Comparison of ENCODE assay signal across 9 cellular contexts in genomic region chr20:3781153-3781910, GRCh38. TPM values are rescaled to one million over a fixed set of nuclear protein-coding genes. Genes with fewer than 3 reads are reported as not detected.
DNase-seq lines count a peak whose midpoint lies in the region; ATAC-seq and TF ChIP-seq lines count a peak whose summit lies in the region.
"Had no signal": no experiment of that assay in that cellular context is flagged by ENCODE, and none has a peak within 500 bp of the region (broad histone marks: within the 10 kb centered on the region; RNA-seq: fewer than 3 reads in every experiment).

Gene SPEF1, minus strand, starts transcription at chr20:3781448. Its CDS starts 161 bp downstream, at chr20:3781287.

- H3K27me3 ChIP-seq in OCI-LY1 (ENCODE audit: insufficient read depth, low read length) = peaks cover 7% of the 10 kb centered on the region

- intact Hi-C loops in Calu3 (cut with micrococcal nuclease; ENCODE audit: unreplicated experiment) = no loop called here

- peak within 1 kb of the TSS; percentile 66 for H3K4me2 ChIP-seq in OCI-LY1 (ENCODE audit: low read length)

- no peaks in the 10 kb centered on the region for H3K9me3 ChIP-seq in OCI-LY1 (ENCODE audit: low read length)

- H3K9ac ChIP-seq in OCI-LY1 (ENCODE audit: low read length) = no peak within 1 kb of the TSS; the same call in 1 of the 2 replicates

- TF ChIP-seq CTCF in Calu3 (IDR thresholded peaks at IDR 0.05; ENCODE audit: unreplicated experiment) (peak; percentile 22), OCI-LY1 (IDR thresholded peaks at IDR 0.05; ENCODE audit: low read length) (peak; percentile 42; the same call in 1 of the 2 replicates)

- DNase-seq in Calu3 (peak; percentile 73), glomerular visceral epithelial cell (ENCODE audit: extremely low spot score) (peak; percentile 94), nucleus accumbens (lab: John Stamatoyannopoulos, UW) (peak in 53 of 56 donors; percentile 18 to 90 (median 69)), activated gamma-delta T cell (lab: John Stamatoyannopoulos, UW) (no peak)
- peak; percentile 36 for DNase-seq in activated naive CD8-positive, alpha-beta T cell treated with anti-CD3 and anti-CD28 coated beads, Interleukin-2, amount 50 U/mL, for 24 hours

- H3K4me1 Mint-ChIP-seq in Calu3 (ENCODE audit: low read depth, unreplicated experiment) = peaks cover 20% of the 10 kb centered on the region
- peaks cover 45% of the 10 kb centered on the region for H3K4me1 Mint-ChIP-seq in activated naive CD8-positive, alpha-beta T cell treated with anti-CD3 and anti-CD28 coated beads, Interleukin-2, amount 50 U/mL, for 24 hours

- TF ChIP-seq RAD21 in Ishikawa (IDR thresholded peaks at IDR 0.05; ENCODE audit: low read depth) = peak; percentile 47

- peak within 1 kb of the TSS; percentile 51 for H3K4me3 ChIP-seq in OCI-LY1 (ENCODE audit: low read depth, low read length, poor library complexity, severe bottlenecking)

- CTCF ChIA-PET in Calu3 (lab: Charles Lee) = interaction anchor here (0.7 to 1.2 kb wide), 3 partner anchors 13 to 39 kb away, joined by 3 to 5 read pairs (median 5); partner anchors contain the start of genes ADISSP and AP5S1

- H3K9me3 Mint-ChIP-seq in Calu3 (ENCODE audit: low read depth, unreplicated experiment) = no peaks in the 10 kb centered on the region
- no peaks in the 10 kb centered on the region for H3K9me3 Mint-ChIP-seq in activated naive CD8-positive, alpha-beta T cell treated with anti-CD3 and anti-CD28 coated beads, Interleukin-2, amount 50 U/mL, for 24 hours

- peaks cover 56% of the 10 kb centered on the region for H3K4me1 ChIP-seq in OCI-LY1 (ENCODE audit: insufficient read depth, low read length, severe bottlenecking)

- peak; percentile 63 for ATAC-seq in GM19438 (IDR thresholded peaks at IDR 0.05; ENCODE audit: low read depth, unreplicated experiment)
- ATAC-seq in activated naive CD8-positive, alpha-beta T cell treated with anti-CD3 and anti-CD28 coated beads, Interleukin-2, amount 50 U/mL, for 24 hours = peak; percentile 57

- H3K27ac ChIP-seq in OCI-LY1 (ENCODE audit: low read depth, low read length, poor library complexity, severe bottlenecking) = no peak within 1 kb of the TSS

- H3K36me3 Mint-ChIP-seq in Calu3 (ENCODE audit: insufficient read depth, unreplicated experiment) = peaks cover 50% of the 10 kb centered on the region
- H3K36me3 Mint-ChIP-seq in activated naive CD8-positive, alpha-beta T cell treated with anti-CD3 and anti-CD28 coated beads, Interleukin-2, amount 50 U/mL, for 24 hours (ENCODE audit: low read depth) = peaks cover 5% of the 10 kb centered on the region

- no peaks in the 10 kb centered on the region for H3K9me2 ChIP-seq in OCI-LY1 (ENCODE audit: low read depth, low read length)

- H3K27ac Mint-ChIP-seq in Calu3 (ENCODE audit: unreplicated experiment) = peak within 1 kb of the TSS; percentile 34
- no peak within 1 kb of the TSS for H3K27ac Mint-ChIP-seq in activated naive CD8-positive, alpha-beta T cell treated with anti-CD3 and anti-CD28 coated beads, Interleukin-2, amount 50 U/mL, for 24 hours

- H3K36me3 ChIP-seq in OCI-LY1 (ENCODE audit: insufficient read depth, low read length) = peaks cover 4% of the 10 kb centered on the region

- H2AFZ ChIP-seq in OCI-LY1 (ENCODE audit: low read length) = no peak within 1 kb of the TSS

- no peaks in the 10 kb centered on the region for H3K79me2 ChIP-seq in OCI-LY1 (ENCODE audit: insufficient read depth, low read length)

- TF ChIP-seq EP300 in Ishikawa (IDR thresholded peaks at IDR 0.05; ENCODE audit: borderline replicate concordance) = no peak

- no peaks in the 10 kb centered on the region for H3F3A ChIP-seq in OCI-LY1 (ENCODE audit: insufficient read depth, low read length)

- peaks cover 30% of the 10 kb centered on the region for H3K27me3 Mint-ChIP-seq in Calu3 (ENCODE audit: unreplicated experiment)
- H3K27me3 Mint-ChIP-seq in activated naive CD8-positive, alpha-beta T cell treated with anti-CD3 and anti-CD28 coated beads, Interleukin-2, amount 50 U/mL, for 24 hours = peaks cover 10% of the 10 kb centered on the region

- H4K20me1 ChIP-seq in OCI-LY1 (ENCODE audit: insufficient read depth, low read length) = no peaks in the 10 kb centered on the region

- BruUV-seq in Calu3 (replicated peaks; lab: Mats Ljungman, UMichigan) = no TSS peak

- peak within 1 kb of the TSS; percentile 78 for H3K4me3 Mint-ChIP-seq in Calu3 (ENCODE audit: low read depth, unreplicated experiment)
- peak within 1 kb of the TSS; percentile 41 for H3K4me3 Mint-ChIP-seq in activated naive CD8-positive, alpha-beta T cell treated with anti-CD3 and anti-CD28 coated beads, Interleukin-2, amount 50 U/mL, for 24 hours

TF ChIP-seq in Ishikawa, 13 proteins besides CTCF, POLR2A, EP300 and RAD21:
- TF ChIP-seq TAF1 (IDR thresholded peaks at IDR 0.05; ENCODE audit: low read depth) = no peak
- no peak for TF ChIP-seq TCF12 (IDR thresholded peaks at IDR 0.05; ENCODE audit: low read depth)
- TF ChIP-seq YY1 (IDR thresholded peaks at IDR 0.05; ENCODE audit: low read depth) = peak; percentile 98
- no peak for TF ChIP-seq TEAD4 (IDR thresholded peaks at IDR 0.05)
- no peak; the same call in 1 of the 2 replicates for TF ChIP-seq CREB1 (IDR thresholded peaks at IDR 0.05; ENCODE audit: low read depth)
- peak; percentile 34; the same call in 1 of the 2 replicates for TF ChIP-seq EGR1 (IDR thresholded peaks at IDR 0.05)
- TF ChIP-seq MAX (IDR thresholded peaks at IDR 0.05) = peak; percentile 46; the same call in 1 of the 2 replicates
- TF ChIP-seq FOXM1 (IDR thresholded peaks at IDR 0.05; ENCODE audit: borderline replicate concordance, low read depth) = no peak
- TF ChIP-seq ZBTB7A (IDR thresholded peaks at IDR 0.05; ENCODE audit: low read depth) = no peak
- TF ChIP-seq USF1 (IDR thresholded peaks at IDR 0.05) = no peak
- no peak for TF ChIP-seq CEBPB (IDR thresholded peaks at IDR 0.05)
- TF ChIP-seq NFIC (IDR thresholded peaks at IDR 0.05) = no peak
- no peak for TF ChIP-seq REST (IDR thresholded peaks at IDR 0.05; ENCODE audit: low read depth)
TF ChIP-seq in Ishikawa: peak in this region for 3.

RNA-seq across cellular contexts. Expression of gene SPEF1, which starts in this region (rescaled TPM):
- total RNA-seq in Calu3 (2022) = 0.28 TPM in 1 of 2 replicates, not detected in the other
- total RNA-seq: mononuclear cell had no signal

Comparison
In these comparisons a context has a peak if more than half of its experiments do, and no peak if none do; other contexts are left out.
1. Peak in DNase-seq in Calu3; RNA of the gene not detected or under 1 TPM.